ENCODE assay signal across 1 cellular context in the genomic region with DNA sequence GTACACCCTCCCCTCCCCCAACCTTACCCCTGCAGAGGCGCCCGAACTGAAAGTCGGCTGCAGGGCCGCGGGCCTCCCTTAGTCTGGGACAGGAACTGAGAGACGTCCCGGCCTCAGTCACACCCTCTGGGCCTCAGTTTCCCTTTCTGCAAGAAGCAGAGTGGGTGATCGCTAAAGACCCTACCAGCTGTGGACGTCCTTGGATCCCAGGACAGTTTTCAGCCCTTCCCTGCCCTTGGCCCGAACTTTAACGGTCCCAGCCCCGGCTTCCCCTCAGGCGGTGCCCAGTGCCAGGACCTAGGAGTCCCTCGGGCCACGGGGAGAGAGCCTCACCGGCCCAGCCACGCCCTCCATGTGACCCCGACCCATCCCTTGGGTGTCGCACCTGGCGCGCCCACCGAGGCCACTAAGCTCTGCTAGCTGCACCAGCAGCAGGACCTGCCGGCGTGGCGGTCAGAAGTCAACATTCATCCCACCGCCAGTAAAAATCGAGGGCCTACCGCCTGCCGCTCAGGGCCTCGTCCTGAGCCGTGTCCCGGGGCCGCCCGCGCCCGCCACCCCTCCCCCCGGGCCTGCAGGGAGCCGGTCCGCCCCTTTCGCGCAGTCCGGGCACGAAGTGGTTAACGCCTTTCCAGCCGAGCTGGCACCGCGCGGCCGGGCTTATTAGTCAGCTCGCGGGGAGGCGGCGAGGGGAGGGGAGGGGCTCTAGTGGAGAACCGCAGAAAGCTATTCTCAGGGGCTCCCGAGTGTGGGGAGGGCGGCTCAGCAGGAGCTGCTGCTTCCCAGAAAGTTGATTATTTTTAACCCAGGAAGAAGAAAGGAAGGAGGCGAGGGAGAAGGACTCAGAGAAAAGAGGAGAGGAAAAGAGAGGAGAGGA.
A peak's percentile ranks its signal among the peaks of the same experiment; 100 is the strongest.
TF ChIP-seq lines count a peak whose summit lies in the region.

No MANE protein-coding gene starts in this region.

TF ChIP-seq in HepG2, 621 proteins besides CTCF, POLR2A, EP300 and RAD21 (continued from another document and continues in another):
- TF ChIP-seq, protein P1, sequence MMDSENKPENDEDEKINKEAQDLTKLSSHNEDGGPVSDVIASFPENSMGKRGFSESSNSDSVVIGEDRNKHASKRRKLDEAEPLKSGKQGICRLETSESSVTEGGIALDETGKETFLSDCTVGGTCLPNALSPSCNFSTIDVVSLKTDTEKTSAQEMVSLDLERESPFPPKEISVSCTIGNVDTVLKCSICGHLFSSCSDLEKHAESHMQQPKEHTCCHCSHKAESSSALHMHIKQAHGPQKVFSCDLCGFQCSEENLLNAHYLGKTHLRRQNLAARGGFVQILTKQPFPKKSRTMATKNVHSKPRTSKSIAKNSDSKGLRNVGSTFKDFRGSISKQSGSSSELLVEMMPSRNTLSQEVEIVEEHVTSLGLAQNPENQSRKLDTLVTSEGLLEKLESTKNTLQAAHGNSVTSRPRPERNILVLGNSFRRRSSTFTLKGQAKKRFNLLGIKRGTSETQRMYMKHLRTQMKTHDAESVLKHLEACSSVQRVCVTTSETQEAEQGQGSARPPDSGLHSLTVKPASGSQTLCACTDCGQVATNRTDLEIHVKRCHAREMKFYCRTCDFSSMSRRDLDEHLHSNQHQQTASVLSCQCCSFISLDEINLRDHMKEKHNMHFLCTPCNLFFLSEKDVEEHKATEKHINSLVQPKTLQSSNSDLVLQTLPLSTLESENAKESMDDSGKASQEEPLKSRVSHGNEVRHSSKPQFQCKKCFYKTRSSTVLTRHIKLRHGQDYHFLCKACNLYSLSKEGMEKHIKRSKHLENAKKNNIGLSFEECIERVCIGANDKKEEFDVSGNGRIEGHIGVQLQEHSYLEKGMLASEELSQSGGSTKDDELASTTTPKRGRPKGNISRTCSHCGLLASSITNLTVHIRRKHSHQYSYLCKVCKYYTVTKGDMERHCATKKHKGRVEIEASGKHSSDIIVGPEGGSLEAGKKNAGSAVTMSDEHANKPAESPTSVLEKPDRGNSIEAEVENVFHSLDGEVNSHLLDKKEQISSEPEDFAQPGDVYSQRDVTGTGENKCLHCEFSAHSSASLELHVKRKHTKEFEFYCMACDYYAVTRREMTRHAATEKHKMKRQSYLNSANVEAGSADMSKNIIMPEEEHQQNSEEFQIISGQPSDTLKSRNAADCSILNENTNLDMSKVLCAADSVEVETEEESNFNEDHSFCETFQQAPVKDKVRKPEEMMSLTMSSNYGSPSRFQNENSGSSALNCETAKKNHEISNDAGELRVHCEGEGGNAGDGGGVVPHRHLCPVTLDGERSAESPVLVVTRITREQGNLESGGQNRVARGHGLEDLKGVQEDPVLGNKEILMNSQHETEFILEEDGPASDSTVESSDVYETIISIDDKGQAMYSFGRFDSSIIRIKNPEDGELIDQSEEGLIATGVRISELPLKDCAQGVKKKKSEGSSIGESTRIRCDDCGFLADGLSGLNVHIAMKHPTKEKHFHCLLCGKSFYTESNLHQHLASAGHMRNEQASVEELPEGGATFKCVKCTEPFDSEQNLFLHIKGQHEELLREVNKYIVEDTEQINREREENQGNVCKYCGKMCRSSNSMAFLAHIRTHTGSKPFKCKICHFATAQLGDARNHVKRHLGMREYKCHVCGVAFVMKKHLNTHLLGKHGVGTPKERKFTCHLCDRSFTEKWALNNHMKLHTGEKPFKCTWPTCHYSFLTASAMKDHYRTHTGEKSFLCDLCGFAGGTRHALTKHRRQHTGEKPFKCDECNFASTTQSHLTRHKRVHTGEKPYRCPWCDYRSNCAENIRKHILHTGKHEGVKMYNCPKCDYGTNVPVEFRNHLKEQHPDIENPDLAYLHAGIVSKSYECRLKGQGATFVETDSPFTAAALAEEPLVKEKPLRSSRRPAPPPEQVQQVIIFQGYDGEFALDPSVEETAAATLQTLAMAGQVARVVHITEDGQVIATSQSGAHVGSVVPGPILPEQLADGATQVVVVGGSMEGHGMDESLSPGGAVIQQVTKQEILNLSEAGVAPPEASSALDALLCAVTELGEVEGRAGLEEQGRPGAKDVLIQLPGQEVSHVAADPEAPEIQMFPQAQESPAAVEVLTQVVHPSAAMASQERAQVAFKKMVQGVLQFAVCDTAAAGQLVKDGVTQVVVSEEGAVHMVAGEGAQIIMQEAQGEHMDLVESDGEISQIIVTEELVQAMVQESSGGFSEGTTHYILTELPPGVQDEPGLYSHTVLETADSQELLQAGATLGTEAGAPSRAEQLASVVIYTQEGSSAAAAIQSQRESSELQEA (CRISPR knock-in tag; IDR thresholded peaks at IDR 0.05; ENCODE audit: not compliant biosample characterization), result peak; percentile 79
- peak; percentile 33; the same call in 1 of the 2 replicates for TF ChIP-seq E2F1 (CRISPR knock-in tag; IDR thresholded peaks at IDR 0.05)
- no peak for TF ChIP-seq ETS1 (CRISPR knock-in tag; IDR thresholded peaks at IDR 0.05)
- peak; percentile 71; the same call in 1 of the 2 replicates for TF ChIP-seq ZNF746 (CRISPR knock-in tag; IDR thresholded peaks at IDR 0.05)
- TF ChIP-seq, protein P2, sequence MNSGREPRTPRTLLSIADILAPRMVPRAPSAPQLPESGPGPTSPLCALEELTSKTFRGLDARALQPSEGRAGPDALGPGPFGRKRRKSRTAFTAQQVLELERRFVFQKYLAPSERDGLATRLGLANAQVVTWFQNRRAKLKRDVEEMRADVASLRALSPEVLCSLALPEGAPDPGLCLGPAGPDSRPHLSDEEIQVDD (CRISPR knock-in tag; IDR thresholded peaks at IDR 0.05; ENCODE audit: borderline replicate concordance), result peak; percentile 42; the same call in 1 of the 2 replicates
- TF ChIP-seq GLI4 (CRISPR knock-in tag; IDR thresholded peaks at IDR 0.05; ENCODE audit: borderline replicate concordance), result 0 out of 2 replicates have a peak, but pooled peaks have one; percentile 50
- TF ChIP-seq ASH2L (IDR thresholded peaks at IDR 0.05; ENCODE audit: insufficient read length, low read depth, low read length), result peak; percentile 60
- TF ChIP-seq CCDC6 (CRISPR knock-in tag; IDR thresholded peaks at IDR 0.05), result peak; percentile 47
- TF ChIP-seq THYN1 (CRISPR knock-in tag; IDR thresholded peaks at IDR 0.05; ENCODE audit: borderline replicate concordance, low read depth), result no peak
- TF ChIP-seq, protein P3, sequence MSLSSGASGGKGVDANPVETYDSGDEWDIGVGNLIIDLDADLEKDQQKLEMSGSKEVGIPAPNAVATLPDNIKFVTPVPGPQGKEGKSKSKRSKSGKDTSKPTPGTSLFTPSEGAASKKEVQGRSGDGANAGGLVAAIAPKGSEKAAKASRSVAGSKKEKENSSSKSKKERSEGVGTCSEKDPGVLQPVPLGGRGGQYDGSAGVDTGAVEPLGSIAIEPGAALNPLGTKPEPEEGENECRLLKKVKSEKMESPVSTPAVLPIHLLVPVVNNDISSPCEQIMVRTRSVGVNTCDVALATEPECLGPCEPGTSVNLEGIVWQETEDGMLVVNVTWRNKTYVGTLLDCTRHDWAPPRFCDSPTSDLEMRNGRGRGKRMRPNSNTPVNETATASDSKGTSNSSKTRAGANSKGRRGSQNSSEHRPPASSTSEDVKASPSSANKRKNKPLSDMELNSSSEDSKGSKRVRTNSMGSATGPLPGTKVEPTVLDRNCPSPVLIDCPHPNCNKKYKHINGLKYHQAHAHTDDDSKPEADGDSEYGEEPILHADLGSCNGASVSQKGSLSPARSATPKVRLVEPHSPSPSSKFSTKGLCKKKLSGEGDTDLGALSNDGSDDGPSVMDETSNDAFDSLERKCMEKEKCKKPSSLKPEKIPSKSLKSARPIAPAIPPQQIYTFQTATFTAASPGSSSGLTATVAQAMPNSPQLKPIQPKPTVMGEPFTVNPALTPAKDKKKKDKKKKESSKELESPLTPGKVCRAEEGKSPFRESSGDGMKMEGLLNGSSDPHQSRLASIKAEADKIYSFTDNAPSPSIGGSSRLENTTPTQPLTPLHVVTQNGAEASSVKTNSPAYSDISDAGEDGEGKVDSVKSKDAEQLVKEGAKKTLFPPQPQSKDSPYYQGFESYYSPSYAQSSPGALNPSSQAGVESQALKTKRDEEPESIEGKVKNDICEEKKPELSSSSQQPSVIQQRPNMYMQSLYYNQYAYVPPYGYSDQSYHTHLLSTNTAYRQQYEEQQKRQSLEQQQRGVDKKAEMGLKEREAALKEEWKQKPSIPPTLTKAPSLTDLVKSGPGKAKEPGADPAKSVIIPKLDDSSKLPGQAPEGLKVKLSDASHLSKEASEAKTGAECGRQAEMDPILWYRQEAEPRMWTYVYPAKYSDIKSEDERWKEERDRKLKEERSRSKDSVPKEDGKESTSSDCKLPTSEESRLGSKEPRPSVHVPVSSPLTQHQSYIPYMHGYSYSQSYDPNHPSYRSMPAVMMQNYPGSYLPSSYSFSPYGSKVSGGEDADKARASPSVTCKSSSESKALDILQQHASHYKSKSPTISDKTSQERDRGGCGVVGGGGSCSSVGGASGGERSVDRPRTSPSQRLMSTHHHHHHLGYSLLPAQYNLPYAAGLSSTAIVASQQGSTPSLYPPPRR (CRISPR knock-in tag; IDR thresholded peaks at IDR 0.05; ENCODE audit: borderline replicate concordance), result peak; percentile 15; the same call in 1 of the 2 replicates
- TF ChIP-seq SMAD1 (CRISPR knock-in tag; IDR thresholded peaks at IDR 0.05; ENCODE audit: borderline replicate concordance, low read depth), result peak; percentile 59; the same call in 1 of the 2 replicates
- peak; percentile 74 for TF ChIP-seq PRDM10 (CRISPR knock-in tag; IDR thresholded peaks at IDR 0.05; ENCODE audit: low read depth)
- no peak; the same call in 1 of the 2 replicates for TF ChIP-seq HBP1 (CRISPR knock-in tag; IDR thresholded peaks at IDR 0.05; ENCODE audit: low read depth)
- peak in 1 of 2 experiments; percentile 31; a peak in 2 of 4 replicates for TF ChIP-seq HMGXB4 (CRISPR knock-in tag; IDR thresholded peaks at IDR 0.05; ENCODE audit: borderline replicate concordance in 1 of 2, low read depth in 1 of 2)
- TF ChIP-seq MIER3 (CRISPR knock-in tag; IDR thresholded peaks at IDR 0.05; ENCODE audit: borderline replicate concordance), result peak; percentile 73; the same call in 1 of the 2 replicates
- no peak for TF ChIP-seq PHB2 (IDR thresholded peaks at IDR 0.05; ENCODE audit: partially characterized antibody)
- TF ChIP-seq HNF4G (IDR thresholded peaks at IDR 0.05; ENCODE audit: borderline replicate concordance, low read depth, low read length), result 0 out of 2 replicates have a peak, but pooled peaks have one; percentile 40
- TF ChIP-seq HNF4G (CRISPR knock-in tag; IDR thresholded peaks at IDR 0.05; ENCODE audit: borderline replicate concordance, low read depth), result peak; percentile 50
- 0 out of 2 replicates have a peak, but pooled peaks have one; percentile 63 for TF ChIP-seq ZNF256 (CRISPR knock-in tag; conservative IDR thresholded peaks at IDR 0.05)
- TF ChIP-seq PCBP2 (optimal IDR thresholded peaks at IDR 0.05; ENCODE audit: low read depth, low read length, poor library complexity, severe bottlenecking), result no peak
